ENCODE assay signal across 8 cellular contexts in the genomic region with DNA sequence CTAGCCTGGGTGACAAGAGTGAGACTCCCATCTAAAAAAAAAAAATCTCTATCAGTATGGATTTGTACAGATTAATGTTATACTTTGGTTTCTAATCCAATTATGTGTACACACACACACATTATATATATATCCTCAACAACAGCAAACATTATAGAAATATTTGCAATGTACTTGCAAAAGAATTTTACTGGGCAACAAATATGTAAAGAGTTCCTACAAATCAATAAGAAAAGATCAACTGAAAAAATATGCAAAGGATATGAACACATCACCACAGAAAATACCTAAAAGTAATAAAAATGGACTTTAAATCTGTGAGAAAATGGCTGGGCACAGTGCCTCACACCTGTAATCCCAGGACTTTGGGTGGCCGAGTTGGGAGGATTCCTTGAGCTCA.
"Had no signal": no experiment of that assay in that cellular context is flagged by ENCODE, and none has a peak within 500 bp of the region (broad histone marks: within the 10 kb centered on the region; RNA-seq: fewer than 3 reads in every experiment).

No MANE protein-coding gene starts in this region.

- H3K4me3 ChIP-seq: GM12878 had no signal

- ATAC-seq: GM12878 had no signal

- DNase-seq: GDM1, GF-D8 had no signal

- FAIRE-seq: G401.6, GM12878, GM12891, GM12892, GM18507, GM19239 had no signal
